ENCODE assay signal across 12 cellular contexts in genomic region chr16:70687172-70687531, GRCh38. TPM values are rescaled to one million over a fixed set of nuclear protein-coding genes. Genes with fewer than 3 reads are reported as not detected.
DNase-seq lines count a peak whose midpoint lies in the region; ATAC-seq and TF ChIP-seq lines count a peak whose summit lies in the region.
"Had no signal": no experiment of that assay in that cellular context is flagged by ENCODE, and none has a peak within 500 bp of the region (broad histone marks: within the 10 kb centered on the region; RNA-seq: fewer than 3 reads in every experiment).

No MANE protein-coding gene starts in this region.

- H3K36me3 ChIP-seq in adipocyte (ENCODE audit: control insufficient read depth, insufficient read depth, low read length, severe bottlenecking) (no peaks in the 10 kb centered on the region), thoracic aorta (no peaks in the 10 kb centered on the region)

- H3K4me3 ChIP-seq in adipocyte (ENCODE audit: low read length) = no peak overlapping the region
- no peak overlapping the region for H3K4me3 ChIP-seq in thoracic aorta

- H3K4me3 Mint-ChIP-seq in T-helper 1 cell treated with Interleukin-12 subunit alpha and Interleukin-12 subunit beta and Interleukin-4 antibody, amounts not matched to agents 30 μg/mL and 1 μg/mL, for 36 hours = peak overlapping the region; percentile 26
- H3K4me3 Mint-ChIP-seq in memory B cell = peak overlapping the region; percentile 53

- H3K27ac ChIP-seq in thoracic aorta = peak overlapping the region; percentile 97 to 100

- no peak for TF ChIP-seq CTCF in thoracic aorta (IDR thresholded peaks at IDR 0.05)

- no peaks in the 10 kb centered on the region for H3K9me3 Mint-ChIP-seq in T-helper 1 cell treated with Interleukin-12 subunit alpha and Interleukin-12 subunit beta and Interleukin-4 antibody, amounts not matched to agents 30 μg/mL and 1 μg/mL, for 36 hours
- H3K9me3 Mint-ChIP-seq in memory B cell = no peaks in the 10 kb centered on the region

- no peak overlapping the region for H3K27ac Mint-ChIP-seq in T-helper 1 cell treated with Interleukin-12 subunit alpha and Interleukin-12 subunit beta and Interleukin-4 antibody, amounts not matched to agents 30 μg/mL and 1 μg/mL, for 36 hours
- no peak overlapping the region for H3K27ac Mint-ChIP-seq in memory B cell

- H3K9ac ChIP-seq in adipocyte (ENCODE audit: low read length) = no peak overlapping the region

- H3K36me3 Mint-ChIP-seq in T-helper 1 cell treated with Interleukin-12 subunit alpha and Interleukin-12 subunit beta and Interleukin-4 antibody, amounts not matched to agents 30 μg/mL and 1 μg/mL, for 36 hours (ENCODE audit: low read depth) = no peaks in the 10 kb centered on the region
- peaks cover 7% of the 10 kb centered on the region for H3K36me3 Mint-ChIP-seq in memory B cell

- H3K4me1 Mint-ChIP-seq in T-helper 1 cell treated with Interleukin-12 subunit alpha and Interleukin-12 subunit beta and Interleukin-4 antibody, amounts not matched to agents 30 μg/mL and 1 μg/mL, for 36 hours (ENCODE audit: low read depth) = peaks cover 4% of the 10 kb centered on the region
- H3K4me1 Mint-ChIP-seq in memory B cell = peaks cover 6% of the 10 kb centered on the region

- DNase-seq in T-helper 1 cell (no peak), adipocyte (ENCODE audit: low read depth) (peak; percentile 24), memory B cell (ENCODE audit: low spot score in 2 of 2) (no peak), thoracic aorta (ENCODE audit: low spot score) (no peak), SKM-1 (lab: John Stamatoyannopoulos, UW; ENCODE audit: unreplicated experiment) (no peak), NCI-H748 treated with DMSO at 0.1 percent for 48 hours (lab: John Stamatoyannopoulos, UW) (no peak)
- DNase-seq in stimulated activated CD4-positive, alpha-beta T cell treated with anti-CD3 and anti-CD28 coated beads, Interleukin-4, amount 100 ng/mL, for 1 hour = no peak
- DNase-seq: activated CD8-positive, alpha-beta memory T cell treated with anti-CD3 and anti-CD28 coated beads, Interleukin-2, amount 50 U/mL, for 4 hours; effector CD8-positive, alpha-beta T cell; HCEC 1CT; stimulated activated CD4-positive, alpha-beta T cell treated with anti-CD3 and anti-CD28 coated beads, Interleukin-4, amount 100 ng/mL, for 24 hours had no signal

- peaks cover 24% of the 10 kb centered on the region for H3K27me3 Mint-ChIP-seq in T-helper 1 cell treated with Interleukin-12 subunit alpha and Interleukin-12 subunit beta and Interleukin-4 antibody, amounts not matched to agents 30 μg/mL and 1 μg/mL, for 36 hours (ENCODE audit: low read depth)
- H3K27me3 Mint-ChIP-seq in memory B cell = peaks cover 7% of the 10 kb centered on the region

- ATAC-seq in memory B cell (ENCODE audit: low read depth) (no peak), thoracic aorta (ENCODE audit: insufficient number of reproducible peaks, low FRiP score, low read depth) (no peak)

- H3K4me1 ChIP-seq in adipocyte (ENCODE audit: control insufficient read depth, insufficient read depth, low read length) (peaks cover 72% of the 10 kb centered on the region), thoracic aorta (ENCODE audit: control insufficient read depth in 1 of 2, low read depth in 2 of 2) (peaks cover 54 to 86% of the 10 kb centered on the region in 2 donors)

- H3K27me3 ChIP-seq in adipocyte (replicated peaks; ENCODE audit: control insufficient read depth, insufficient read depth, low read length) = no peaks in the 10 kb centered on the region
- H3K27me3 ChIP-seq in thoracic aorta (replicated peaks; ENCODE audit: insufficient read depth) = no peaks in the 10 kb centered on the region

- H3K9me3 ChIP-seq in adipocyte (ENCODE audit: control insufficient read depth, low read length) = no peaks in the 10 kb centered on the region
- no peaks in the 10 kb centered on the region for H3K9me3 ChIP-seq in thoracic aorta

RNA-seq across cellular contexts. Expression of gene MTSS2, which starts 1.3 kb away (rescaled TPM):
- total RNA-seq in thoracic aorta = 10 to 100 TPM; 57.3 to 58.5 TPM

RNA-seq across cellular contexts. Expression of gene IL34, which starts 40.8 kb away (rescaled TPM):
- 10 to 100 TPM; 11.9 to 55.6 TPM for total RNA-seq in thoracic aorta
